1 cellular context compared by ENCODE assay signal in genomic region chr16:30785126-30786106, GRCh38.
TF ChIP-seq lines count a peak whose summit lies in the region.

No MANE protein-coding gene starts in this region.

TF ChIP-seq in GM23338, 12 proteins besides CTCF, POLR2A, EP300 and RAD21 (continued from another document):
- TF ChIP-seq ZNF462 (CRISPR knock-in tag; IDR thresholded peaks at IDR 0.05) = no peak
